ENCODE assay signal across 1 cellular context in the genomic region with DNA sequence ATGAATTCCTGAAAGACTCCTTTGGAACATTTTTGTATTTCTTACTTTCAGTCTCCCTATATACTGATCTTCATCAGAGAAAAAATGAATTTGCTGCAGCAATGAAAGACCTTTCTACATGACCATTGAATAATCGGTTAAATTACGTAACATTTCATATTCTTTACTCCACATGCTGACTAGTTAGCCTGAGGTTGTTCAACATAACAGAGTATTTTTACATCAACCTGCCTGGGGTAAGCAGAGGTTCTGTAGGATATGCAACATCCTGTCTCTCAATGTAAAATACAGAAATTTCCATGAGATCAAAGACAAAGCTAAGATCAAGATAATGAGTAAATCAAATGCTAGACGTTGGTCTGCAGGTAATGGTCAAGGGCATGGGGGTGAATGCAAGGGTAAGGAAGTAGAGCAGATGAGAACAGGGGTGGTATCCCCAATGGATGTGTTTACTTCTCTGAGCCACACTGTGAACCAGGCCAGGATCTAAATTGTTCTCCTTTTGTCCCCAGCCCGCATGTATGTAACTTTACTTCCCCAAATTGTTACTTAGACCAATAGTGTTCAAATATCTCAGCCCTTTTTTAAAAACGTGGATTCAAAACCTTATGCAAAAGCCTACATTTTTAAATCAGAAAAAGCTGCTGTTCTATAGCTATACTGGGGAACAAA.
TF ChIP-seq lines count a peak whose summit lies in the region.

No MANE protein-coding gene starts in this region.

TF ChIP-seq in GM23338, 12 proteins besides CTCF, POLR2A, EP300 and RAD21 (continued from another document):
- TF ChIP-seq, protein P1, sequence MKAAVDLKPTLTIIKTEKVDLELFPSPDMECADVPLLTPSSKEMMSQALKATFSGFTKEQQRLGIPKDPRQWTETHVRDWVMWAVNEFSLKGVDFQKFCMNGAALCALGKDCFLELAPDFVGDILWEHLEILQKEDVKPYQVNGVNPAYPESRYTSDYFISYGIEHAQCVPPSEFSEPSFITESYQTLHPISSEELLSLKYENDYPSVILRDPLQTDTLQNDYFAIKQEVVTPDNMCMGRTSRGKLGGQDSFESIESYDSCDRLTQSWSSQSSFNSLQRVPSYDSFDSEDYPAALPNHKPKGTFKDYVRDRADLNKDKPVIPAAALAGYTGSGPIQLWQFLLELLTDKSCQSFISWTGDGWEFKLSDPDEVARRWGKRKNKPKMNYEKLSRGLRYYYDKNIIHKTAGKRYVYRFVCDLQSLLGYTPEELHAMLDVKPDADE (IDR thresholded peaks at IDR 0.05), result no peak
- TF ChIP-seq CREB1 (CRISPR knock-in tag; IDR thresholded peaks at IDR 0.05; ENCODE audit: low read depth), result no peak
- no peak for TF ChIP-seq ZNF114 (CRISPR knock-in tag; IDR thresholded peaks at IDR 0.05)
